In genomic region chr2:129877289-129877741, GRCh38 we compare ENCODE assay signal across 8 cellular contexts.
DNase-seq lines count a peak whose midpoint lies in the region; ATAC-seq and TF ChIP-seq lines count a peak whose summit lies in the region.

No MANE protein-coding gene starts in this region.

- H3K9ac ChIP-seq in Karpas-422 (ENCODE audit: low read length) (peak overlapping the region; percentile 81), SK-N-SH (peak overlapping the region; percentile 59)

- H2AFZ ChIP-seq in Karpas-422 (ENCODE audit: low read length) (peak overlapping the region; percentile 97), SK-N-SH (ENCODE audit: low read depth) (peak overlapping the region; percentile 93; the same call in 1 of the 2 replicates), osteoblast (ENCODE audit: low read length) (peak overlapping the region; percentile 90)

- H3K36me3 Mint-ChIP-seq in activated naive CD4-positive, alpha-beta T cell treated with anti-CD3 and anti-CD28 coated beads, Interleukin-2, amount 50 U/mL, for 72 hours = no peaks in the 10 kb centered on the region

- H3K79me2 ChIP-seq in Karpas-422 (ENCODE audit: low read length) = no peaks in the 10 kb centered on the region
- H3K79me2 ChIP-seq in SK-N-SH (ENCODE audit: insufficient read depth) = no peaks in the 10 kb centered on the region
- no peaks in the 10 kb centered on the region for H3K79me2 ChIP-seq in osteoblast (ENCODE audit: insufficient read depth, low read length)

- peak overlapping the region; percentile 83 to 96 for H3K27ac Mint-ChIP-seq in activated naive CD4-positive, alpha-beta T cell treated with anti-CD3 and anti-CD28 coated beads, Interleukin-2, amount 50 U/mL, for 72 hours

- TF ChIP-seq EP300 in SK-N-SH (IDR thresholded peaks at IDR 0.05; ENCODE audit: borderline replicate concordance in 1 of 2, low read depth in 1 of 2, low read length in 1 of 2) = no peak

- H3K4me2 ChIP-seq in Karpas-422 (ENCODE audit: low read depth, low read length, poor library complexity, severe bottlenecking) (peak overlapping the region; percentile 91), SK-N-SH (peak overlapping the region; percentile 93), osteoblast (ENCODE audit: insufficient read depth, low read length) (peak overlapping the region; percentile 82)

- TF ChIP-seq CTCF in SK-N-SH (IDR thresholded peaks at IDR 0.05) (no peak), osteoblast (IDR thresholded peaks at IDR 0.05; ENCODE audit: extremely low read depth, low read depth, low read length) (no peak)

- no peak overlapping the region for H3K27ac ChIP-seq in Karpas-422 (ENCODE audit: low read length)
- H3K27ac ChIP-seq in SK-N-SH (ENCODE audit: low read depth in 2 of 2, low read length in 1 of 2) = peak overlapping the region in 1 of 2 experiments; percentile 86; a peak in 2 of 4 replicates
- no peak overlapping the region for H3K27ac ChIP-seq in osteoblast (ENCODE audit: low read depth, low read length)
- peak overlapping the region; percentile 51 for H3K27ac ChIP-seq in temporal lobe (ENCODE audit: low read depth, low read length)

- H3K4me1 ChIP-seq in Karpas-422 (ENCODE audit: low read length) = peaks cover 10% of the 10 kb centered on the region
- H3K4me1 ChIP-seq in SK-N-SH (ENCODE audit: control insufficient read depth in 1 of 2, insufficient read depth in 2 of 2, low read depth in 1 of 2, low read length in 1 of 2) = peaks cover 0 to 13% of the 10 kb centered on the region in 2 experiments; a peak in 1 of 4 replicates
- H3K4me1 ChIP-seq in osteoblast (ENCODE audit: insufficient read depth, low read length) = no peaks in the 10 kb centered on the region

- peaks cover 0 to 6% of the 10 kb centered on the region in 2 donors for H3K9me3 Mint-ChIP-seq in activated naive CD4-positive, alpha-beta T cell treated with anti-CD3 and anti-CD28 coated beads, Interleukin-2, amount 50 U/mL, for 72 hours

- H3K9me3 ChIP-seq in Karpas-422 (ENCODE audit: low read length) (no peaks in the 10 kb centered on the region), SK-N-SH (no peaks in the 10 kb centered on the region), osteoblast (ENCODE audit: low read depth, low read length) (no peaks in the 10 kb centered on the region)

- H4K20me1 ChIP-seq in Karpas-422 (ENCODE audit: insufficient read depth, low read depth, low read length) (no peaks in the 10 kb centered on the region), SK-N-SH (ENCODE audit: insufficient read depth) (no peaks in the 10 kb centered on the region), osteoblast (ENCODE audit: insufficient read depth, low read length) (no peaks in the 10 kb centered on the region)

- H3K36me3 ChIP-seq in Karpas-422 (ENCODE audit: insufficient read depth, low read length) = no peaks in the 10 kb centered on the region
- H3K36me3 ChIP-seq in SK-N-SH (replicated peaks in 1 of 2; ENCODE audit: control insufficient read depth in 1 of 2, insufficient read depth in 2 of 2, low read length in 1 of 2) = no peaks in the 10 kb centered on the region
- no peaks in the 10 kb centered on the region for H3K36me3 ChIP-seq in osteoblast (ENCODE audit: insufficient read depth, low read length)

- intact Hi-C loops in Right ventricle myocardium superior (cut with DNase I) = no loop called here

- ATAC-seq in GM21576 (IDR thresholded peaks at IDR 0.05; ENCODE audit: unreplicated experiment) = peak; percentile 68
- ATAC-seq in activated naive CD4-positive, alpha-beta T cell treated with anti-CD3 and anti-CD28 coated beads, Interleukin-2, amount 50 U/mL, for 72 hours = peak; percentile 92
- peak; percentile 96 for ATAC-seq in Right ventricle myocardium superior (ENCODE audit: poor library complexity)

- 2% methylated on average over 12 of the region's 20 CpGs for WGBS in SK-N-SH (ENCODE audit: low lambda C conversion rate)

- H3K4me3 ChIP-seq in Karpas-422 (ENCODE audit: low read length) = peak overlapping the region; percentile 93
- H3K4me3 ChIP-seq in SK-N-SH (ENCODE audit: low read depth in 2 of 2, low read length in 1 of 2) = peak overlapping the region; percentile 72 to 80
- peak overlapping the region; percentile 72 for H3K4me3 ChIP-seq in osteoblast (ENCODE audit: insufficient read depth, low read length)

- H3F3A ChIP-seq in SK-N-SH (replicated peaks; ENCODE audit: insufficient read depth) = no peaks in the 10 kb centered on the region

- H3K9me2 ChIP-seq in Karpas-422 (replicated peaks; ENCODE audit: insufficient read depth, low read length) = no peaks in the 10 kb centered on the region
- H3K9me2 ChIP-seq in SK-N-SH = no peaks in the 10 kb centered on the region

- DNase-seq in DMS 273 treated with DMSO at 0.1 percent for 48 hours (lab: John Stamatoyannopoulos, UW) (peak; percentile 63), Karpas-422 (peak; percentile 95), SK-N-SH (peak; percentile 98), Right ventricle myocardium superior (peak; percentile 95), osteoblast (ENCODE audit: insufficient read length, low spot score, missing footprints) (peak; percentile 96)
- DNase-seq in activated naive CD4-positive, alpha-beta T cell treated with anti-CD3 and anti-CD28 coated beads, Interleukin-2, amount 50 U/mL, for 72 hours (ENCODE audit: low spot score in 2 of 2) = peak; percentile 63 to 83

- TF ChIP-seq RAD21 in SK-N-SH (IDR thresholded peaks at IDR 0.05; ENCODE audit: low read length) = no peak

- CTCF ChIA-PET in SK-N-SH (lab: Yijun Ruan, JAX) = interaction anchor here (1.0 to 1.2 kb wide), 3 partner anchors 25 to 28 kb away, joined by 3 to 4 read pairs (median 3); no protein-coding TSS in a partner anchor

- POLR2A ChIA-PET in SK-N-SH (lab: Yijun Ruan, JAX) = no interaction called here

- H3K27me3 ChIP-seq in Karpas-422 (ENCODE audit: low read length) (no peaks in the 10 kb centered on the region), SK-N-SH (ENCODE audit: insufficient read depth) (no peaks in the 10 kb centered on the region), osteoblast (ENCODE audit: insufficient read depth, low read length) (no peaks in the 10 kb centered on the region)

TF ChIP-seq in SK-N-SH, 30 proteins besides CTCF, POLR2A, EP300 and RAD21:
- TF ChIP-seq CHD2 (IDR thresholded peaks at IDR 0.05; ENCODE audit: low read length, partially characterized antibody) = peak; percentile 39
- no peak; the same call in 1 of the 2 replicates for TF ChIP-seq MXI1 (IDR thresholded peaks at IDR 0.05; ENCODE audit: low read depth, low read length)
- TF ChIP-seq POLR2AphosphoS5 (IDR thresholded peaks at IDR 0.05; ENCODE audit: low read depth, low read length) = 0 out of 2 replicates have a peak, but pooled peaks have one; percentile 21
- peak; percentile 53 for TF ChIP-seq GABPA (IDR thresholded peaks at IDR 0.05; ENCODE audit: low read depth)
- no peak for TF ChIP-seq FOSL2 (IDR thresholded peaks at IDR 0.05; ENCODE audit: borderline replicate concordance, low read depth)
- TF ChIP-seq IRF3 (IDR thresholded peaks at IDR 0.05; ENCODE audit: low read depth, low read length) = no peak
- TF ChIP-seq TAF1 (IDR thresholded peaks at IDR 0.05; ENCODE audit: borderline replicate concordance, low read depth, low read length) = 0 out of 2 replicates have a peak, but pooled peaks have one; percentile 28
- no peak for TF ChIP-seq JUND (IDR thresholded peaks at IDR 0.05)
- TF ChIP-seq USF1 (IDR thresholded peaks at IDR 0.05; ENCODE audit: borderline replicate concordance, low read depth) = peak; percentile 94
- no peak for TF ChIP-seq YY1 (IDR thresholded peaks at IDR 0.05; ENCODE audit: low read depth)
- peak; percentile 69 for TF ChIP-seq USF2 (IDR thresholded peaks at IDR 0.05; ENCODE audit: borderline replicate concordance, low read depth, low read length)
- peak; percentile 20; the same call in 1 of the 2 replicates for TF ChIP-seq NFIC (IDR thresholded peaks at IDR 0.05; ENCODE audit: borderline replicate concordance)
- peak; percentile 62 for TF ChIP-seq ELF1 (IDR thresholded peaks at IDR 0.05)
